In genomic region chr1:74715806-74716205, GRCh38 we compare ENCODE assay signal across 10 cellular contexts. TPM values are rescaled to one million over a fixed set of nuclear protein-coding genes. Genes with fewer than 3 reads are reported as not detected.
"Had no signal": no experiment of that assay in that cellular context is flagged by ENCODE, and none has a peak within 500 bp of the region (broad histone marks: within the 10 kb centered on the region; RNA-seq: fewer than 3 reads in every experiment).

No MANE protein-coding gene starts in this region.

- H3K4me2 ChIP-seq: GM23338 had no signal

- H3K9ac ChIP-seq: GM23248 had no signal

- FAIRE-seq: H1 had no signal

- H3K4me3 ChIP-seq: GM23248, GM23338, HAP-1 had no signal

- H3K9me3 ChIP-seq: HAP-1 had no signal

- H2AFZ ChIP-seq: GM23248, GM23338 had no signal

- DNase-seq: GM23248, GOT3, H7, H9, HCEC 1CT, HFFc6 had no signal

- H3K27ac ChIP-seq: GM23248 had no signal

- ATAC-seq: GM23338, HCT116 had no signal

RNA-seq across cellular contexts. Expression of gene ERICH3, which starts 42.2 kb away (rescaled TPM):
- total RNA-seq: GM23248, GM23338, H1, H7, H9, HFFc6 had no signal
- polyA plus RNA-seq: GM23248, GM23338 had no signal
